In genomic region chr7:116224492-116225098, GRCh38 we compare ENCODE assay signal across 10 cellular contexts. TPM values are rescaled to one million over a fixed set of nuclear protein-coding genes. Genes with fewer than 3 reads are reported as not detected.
DNase-seq lines count a peak whose midpoint lies in the region; ATAC-seq and TF ChIP-seq lines count a peak whose summit lies in the region.
"Had no signal": no experiment of that assay in that cellular context is flagged by ENCODE, and none has a peak within 500 bp of the region (broad histone marks: within the 10 kb centered on the region; RNA-seq: fewer than 3 reads in every experiment).

No MANE protein-coding gene starts in this region.

- POLR2A ChIA-PET in CD8-positive, alpha-beta T cell (lab: Charles Lee) = interaction anchor here (0.8 to 2.3 kb wide), 2 partner anchors 12 to 16 kb away, joined by 3 to 6 read pairs; no protein-coding TSS in a partner anchor

- no peaks in the 10 kb centered on the region for H3K9me3 Mint-ChIP-seq in CD8-positive, alpha-beta T cell
- H3K9me3 Mint-ChIP-seq: activated naive CD4-positive, alpha-beta T cell treated with anti-CD3 and anti-CD28 coated beads, Interleukin-2, amount 10 ng/mL, durations not matched to agents 7 days and 5 days had no signal

- no peaks in the 10 kb centered on the region for H3K27me3 Mint-ChIP-seq in CD8-positive, alpha-beta T cell (ENCODE audit: low read depth)
- H3K27me3 Mint-ChIP-seq: activated naive CD4-positive, alpha-beta T cell treated with anti-CD3 and anti-CD28 coated beads, Interleukin-2, amount 10 ng/mL, durations not matched to agents 7 days and 5 days; progenitor cell of endocrine pancreas had no signal

- intact Hi-C loops in CD8-positive, alpha-beta T cell (cut with DNase I, micrococcal nuclease) = loop anchor here in 1 of 2 experiments (5.0 kb wide), 1 partner anchor 1302 kb away; the partner anchor contains the start of gene MDFIC
- intact Hi-C loops in prostate gland (cut with DNase I) = no loop called here

- no peak overlapping the region for H3K4me3 ChIP-seq in CD8-positive, alpha-beta T cell (ENCODE audit: low read depth, low read length)
- H3K4me3 ChIP-seq in choroid plexus epithelial cell (ENCODE audit: low read depth, low read length) = no peak overlapping the region
- H3K4me3 ChIP-seq in prostate gland = no peak overlapping the region

- H3K27ac ChIP-seq in CD8-positive, alpha-beta T cell (ENCODE audit: low read depth, low read length) = no peak overlapping the region
- H3K27ac ChIP-seq in prostate gland = no peak overlapping the region

- CTCF ChIA-PET in CD8-positive, alpha-beta T cell (lab: Charles Lee) = interaction anchor here (0.8 to 5.2 kb wide), 5 partner anchors 8 to 1307 kb away, joined by 3 to 40 read pairs (median 3); no protein-coding TSS in a partner anchor

- H3K36me3 ChIP-seq in CD8-positive, alpha-beta T cell (ENCODE audit: insufficient read depth, low read length) = no peaks in the 10 kb centered on the region
- no peaks in the 10 kb centered on the region for H3K36me3 ChIP-seq in prostate gland

- H3K4me3 Mint-ChIP-seq in CD8-positive, alpha-beta T cell = peak overlapping the region; percentile 69
- H3K4me3 Mint-ChIP-seq: activated naive CD4-positive, alpha-beta T cell treated with anti-CD3 and anti-CD28 coated beads, Interleukin-2, amount 10 ng/mL, durations not matched to agents 7 days and 5 days had no signal

- H3K27me3 ChIP-seq in CD8-positive, alpha-beta T cell (ENCODE audit: insufficient read depth, low read length) = no peaks in the 10 kb centered on the region
- no peaks in the 10 kb centered on the region for H3K27me3 ChIP-seq in prostate gland (replicated peaks; ENCODE audit: insufficient read depth)

- TF ChIP-seq CTCF in CD8-positive, alpha-beta T cell (IDR thresholded peaks at IDR 0.05) = no peak
- TF ChIP-seq CTCF in choroid plexus epithelial cell (conservative IDR thresholded peaks at IDR 0.05; ENCODE audit: low read depth, low read length) = no peak
- no peak for TF ChIP-seq CTCF in prostate gland (IDR thresholded peaks at IDR 0.05)

- ATAC-seq in CD8-positive, alpha-beta T cell = peak; percentile 73
- peak; percentile 43 for ATAC-seq in GM19372 (IDR thresholded peaks at IDR 0.05; ENCODE audit: low read depth, unreplicated experiment)
- peak; percentile 45 for ATAC-seq in HG03135 (IDR thresholded peaks at IDR 0.05; ENCODE audit: unreplicated experiment)

- H3K4me1 Mint-ChIP-seq in CD8-positive, alpha-beta T cell (ENCODE audit: low read depth) = peaks cover 87% of the 10 kb centered on the region

- WGBS in prostate gland = 72% methylated on average over 2 of the region's 2 CpGs

- H3K36me3 Mint-ChIP-seq in CD8-positive, alpha-beta T cell = peaks cover 3% of the 10 kb centered on the region

- peak in 1 of 7 experiments; percentile 15 for DNase-seq in CD8-positive, alpha-beta T cell
- DNase-seq in choroid plexus epithelial cell (ENCODE audit: low read depth) (peak; percentile 64), MV-4-11 (lab: John Stamatoyannopoulos, UW) (no peak), medulla oblongata (ENCODE audit: extremely low spot score) (no peak), prostate gland (ENCODE audit: low spot score) (no peak), erythroblast (lab: John Stamatoyannopoulos, UW) (no peak)
- DNase-seq: activated naive CD4-positive, alpha-beta T cell treated with anti-CD3 and anti-CD28 coated beads, Interleukin-2, amount 10 ng/mL, durations not matched to agents 7 days and 5 days had no signal

- H3K27ac Mint-ChIP-seq in CD8-positive, alpha-beta T cell = peak overlapping the region; percentile 49
- H3K27ac Mint-ChIP-seq: progenitor cell of endocrine pancreas had no signal

- no peaks in the 10 kb centered on the region for H3K9me3 ChIP-seq in CD8-positive, alpha-beta T cell (ENCODE audit: low read length)
- H3K9me3 ChIP-seq in prostate gland = no peaks in the 10 kb centered on the region

- peaks cover 76% of the 10 kb centered on the region for H3K4me1 ChIP-seq in CD8-positive, alpha-beta T cell (ENCODE audit: insufficient read depth, low read length)
- no peaks in the 10 kb centered on the region for H3K4me1 ChIP-seq in prostate gland (replicated peaks)

- TF ChIP-seq POLR2A in prostate gland (IDR thresholded peaks at IDR 0.05) (no peak), erythroblast (IDR thresholded peaks at IDR 0.05; ENCODE audit: low read length) (no peak)

RNA-seq across cellular contexts. Expression of gene TES, which starts 14.3 kb away (rescaled TPM):
- 10 to 100 TPM; 75.8 to 78.5 TPM for total RNA-seq in CD8-positive, alpha-beta T cell
- total RNA-seq in prostate gland = 10 to 100 TPM; 46.6 to 96.6 TPM
